Comparison of ENCODE assay signal across 19 cellular contexts in the genomic region with DNA sequence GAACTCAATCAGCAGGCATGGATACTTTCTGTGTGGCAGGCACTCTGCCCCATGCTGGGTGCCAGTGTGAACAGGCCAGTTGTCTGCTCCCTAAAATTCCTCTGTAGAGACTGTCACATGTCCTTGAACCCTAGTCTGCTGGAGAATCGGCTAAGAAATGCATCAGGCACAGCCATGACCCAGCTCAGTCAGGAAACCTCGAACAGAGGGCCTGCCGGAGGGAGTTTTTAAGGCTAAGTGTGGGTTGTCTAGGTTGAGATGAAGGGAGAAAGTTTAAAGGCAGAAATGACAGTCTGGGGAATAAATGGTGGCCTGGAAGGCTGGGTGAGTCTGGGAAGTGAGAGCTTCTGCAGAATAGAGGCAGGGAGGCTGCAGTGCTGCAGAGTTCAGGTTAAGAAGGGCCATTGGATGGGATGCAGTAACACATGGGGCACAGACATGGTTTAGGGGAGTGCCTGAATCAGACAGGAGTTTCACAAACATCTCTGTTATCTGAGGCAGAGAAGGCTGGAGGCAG. TPM values are rescaled to one million over a fixed set of nuclear protein-coding genes. Genes with fewer than 3 reads are reported as not detected.
A peak's percentile ranks its signal among the peaks of the same experiment; 100 is the strongest.
DNase-seq lines count a peak whose midpoint lies in the region; ATAC-seq, FAIRE-seq and TF ChIP-seq lines count a peak whose summit lies in the region.
"Had no signal": no experiment of that assay in that cellular context is flagged by ENCODE, and none has a peak within 500 bp of the region (broad histone marks: within the 10 kb centered on the region; RNA-seq: fewer than 3 reads in every experiment).

No MANE protein-coding gene starts in this region.

- no peak for TF ChIP-seq POLR2A in GM12878 (IDR thresholded peaks at IDR 0.05; ENCODE audit: low read depth, low read length)

- H3K4me1 Mint-ChIP-seq in IgD-negative memory B cell = peaks cover 0 to 6% (median 1%) of the 10 kb centered on the region in 3 donors
- H3K4me1 Mint-ChIP-seq in type B pancreatic cell (ENCODE audit: unreplicated experiment) = no peaks in the 10 kb centered on the region
- H3K4me1 Mint-ChIP-seq in activated CD8-positive, alpha-beta memory T cell treated with anti-CD3 and anti-CD28 coated beads, Interleukin-2, amount 10 ng/mL, durations not matched to agents 7 days and 5 days = no peaks in the 10 kb centered on the region
- H3K4me1 Mint-ChIP-seq in stimulated activated effector memory CD8-positive, alpha-beta T cell treated with anti-CD3 and anti-CD28 coated beads, Interleukin-12 subunit alpha, Interleukin-12 subunit beta, amount 100 ng/mL, for 72 hours = no peaks in the 10 kb centered on the region

- TF ChIP-seq RAD21 in GM12878 (IDR thresholded peaks at IDR 0.05; ENCODE audit: insufficient read depth, low read depth, low read length) = no peak

- H3K27me3 Mint-ChIP-seq in IgD-negative memory B cell (no peaks in the 10 kb centered on the region), type B pancreatic cell (peaks cover 17% of the 10 kb centered on the region)
- H3K27me3 Mint-ChIP-seq in activated CD8-positive, alpha-beta memory T cell treated with anti-CD3 and anti-CD28 coated beads, Interleukin-2, amount 10 ng/mL, durations not matched to agents 7 days and 5 days = no peaks in the 10 kb centered on the region
- H3K27me3 Mint-ChIP-seq: CD4-positive, alpha-beta T cell had no signal

- peaks cover 1% of the 10 kb centered on the region for H3K36me3 Mint-ChIP-seq in IgD-negative memory B cell
- H3K36me3 Mint-ChIP-seq in type B pancreatic cell = no peaks in the 10 kb centered on the region
- no peaks in the 10 kb centered on the region for H3K36me3 Mint-ChIP-seq in activated CD8-positive, alpha-beta memory T cell treated with anti-CD3 and anti-CD28 coated beads, Interleukin-2, amount 10 ng/mL, durations not matched to agents 7 days and 5 days
- no peaks in the 10 kb centered on the region for H3K36me3 Mint-ChIP-seq in stimulated activated effector memory CD8-positive, alpha-beta T cell treated with anti-CD3 and anti-CD28 coated beads, Interleukin-12 subunit alpha, Interleukin-12 subunit beta, amount 100 ng/mL, for 72 hours

- no peak overlapping the region for H3K4me3 ChIP-seq in GM12878
- H3K4me3 ChIP-seq in neutrophil (ENCODE audit: low read depth in 1 of 2, low read length in 1 of 2) = no peak overlapping the region

- ATAC-seq in GM12878 = no peak
- no peak for ATAC-seq in activated CD8-positive, alpha-beta memory T cell treated with anti-CD3 and anti-CD28 coated beads, Interleukin-2, amount 10 ng/mL, durations not matched to agents 7 days and 5 days
- ATAC-seq in GM18502 (IDR thresholded peaks at IDR 0.05; ENCODE audit: poor library complexity, unreplicated experiment) = no peak
- no peak for ATAC-seq in stimulated activated effector memory CD8-positive, alpha-beta T cell treated with anti-CD3 and anti-CD28 coated beads, Interleukin-12 subunit alpha, Interleukin-12 subunit beta, amount 100 ng/mL, for 72 hours
- ATAC-seq: HCT116, HepG2 had no signal

- H3K4me1 ChIP-seq in GM12878 (ENCODE audit: control insufficient read depth, insufficient read depth, low read length) = no peaks in the 10 kb centered on the region
- H3K4me1 ChIP-seq in neutrophil (ENCODE audit: control insufficient read depth in 1 of 2, insufficient read depth in 1 of 2, low read depth in 1 of 2, low read length in 1 of 2) = peaks cover 22% of the 10 kb centered on the region in 2 experiments
- H3K4me1 ChIP-seq: Caco-2 had no signal

- BruUV-seq in GM12878 (replicated peaks; lab: Mats Ljungman, UMichigan) = no TSS peak

- no peaks in the 10 kb centered on the region for H3K9me3 Mint-ChIP-seq in IgD-negative memory B cell
- H3K9me3 Mint-ChIP-seq in type B pancreatic cell = no peaks in the 10 kb centered on the region
- no peaks in the 10 kb centered on the region for H3K9me3 Mint-ChIP-seq in activated CD8-positive, alpha-beta memory T cell treated with anti-CD3 and anti-CD28 coated beads, Interleukin-2, amount 10 ng/mL, durations not matched to agents 7 days and 5 days (ENCODE audit: low read depth)
- no peaks in the 10 kb centered on the region for H3K9me3 Mint-ChIP-seq in stimulated activated effector memory CD8-positive, alpha-beta T cell treated with anti-CD3 and anti-CD28 coated beads, Interleukin-12 subunit alpha, Interleukin-12 subunit beta, amount 100 ng/mL, for 72 hours
- H3K9me3 Mint-ChIP-seq: CD4-positive, alpha-beta T cell; HFFc6 had no signal

- POLR2A ChIA-PET in GM12878 (lab: Charles Lee) = no interaction called here

- H3K4me3 Mint-ChIP-seq in IgD-negative memory B cell = no peak overlapping the region
- H3K4me3 Mint-ChIP-seq in type B pancreatic cell = no peak overlapping the region
- no peak overlapping the region for H3K4me3 Mint-ChIP-seq in activated CD8-positive, alpha-beta memory T cell treated with anti-CD3 and anti-CD28 coated beads, Interleukin-2, amount 10 ng/mL, durations not matched to agents 7 days and 5 days
- no peak overlapping the region for H3K4me3 Mint-ChIP-seq in stimulated activated effector memory CD8-positive, alpha-beta T cell treated with anti-CD3 and anti-CD28 coated beads, Interleukin-12 subunit alpha, Interleukin-12 subunit beta, amount 100 ng/mL, for 72 hours
- H3K4me3 Mint-ChIP-seq: CD4-positive, alpha-beta T cell; HFFc6 had no signal

- SMC1A ChIA-PET in GM12878 (lab: Charles Lee; ENCODE audit: uncharacterized antibody, unreplicated experiment) = no interaction called here

- peak; percentile 52 for FAIRE-seq in GM12878 (lab: Jason Lieb, UNC)
- FAIRE-seq: D721Med, G401.6, HepG2 had no signal

- no peaks in the 10 kb centered on the region for H4K20me1 ChIP-seq in GM12878 (ENCODE audit: control insufficient read depth, insufficient read depth)

- in situ Hi-C loops in GM12878 (cut with MboI) = loop anchor here (25.0 kb wide), 1 partner anchor 782 kb away; no protein-coding TSS in a partner anchor

- RAD21 ChIA-PET in GM12878 (lab: Charles Lee; ENCODE audit: unreplicated experiment) = no interaction called here

- 75% methylated on average over 3 of the region's 3 CpGs for WGBS in GM12878 (ENCODE audit: insufficient coverage, insufficient replicate concordance, low lambda C conversion rate, missing lambda C conversion rate)

- H3K4me2 ChIP-seq in GM12878 (ENCODE audit: control insufficient read depth, insufficient read depth) = no peak overlapping the region

- no peaks in the 10 kb centered on the region for H3K79me2 ChIP-seq in GM12878 (ENCODE audit: control insufficient read depth, insufficient read depth, low read length)

- H3K9me3 ChIP-seq in GM12878 (replicated peaks; ENCODE audit: control insufficient read depth, insufficient read depth, low read length) (no peaks in the 10 kb centered on the region), neutrophil (no peaks in the 10 kb centered on the region)
- H3K9me3 ChIP-seq: Caco-2 had no signal

- H3K27ac Mint-ChIP-seq in IgD-negative memory B cell = peak overlapping the region in 2 of 3 donors; percentile 24 to 51
- no peak overlapping the region for H3K27ac Mint-ChIP-seq in type B pancreatic cell
- H3K27ac Mint-ChIP-seq in activated CD8-positive, alpha-beta memory T cell treated with anti-CD3 and anti-CD28 coated beads, Interleukin-2, amount 10 ng/mL, durations not matched to agents 7 days and 5 days = no peak overlapping the region
- no peak overlapping the region for H3K27ac Mint-ChIP-seq in stimulated activated effector memory CD8-positive, alpha-beta T cell treated with anti-CD3 and anti-CD28 coated beads, Interleukin-12 subunit alpha, Interleukin-12 subunit beta, amount 100 ng/mL, for 72 hours
- H3K27ac Mint-ChIP-seq: CD4-positive, alpha-beta T cell; HFFc6 had no signal

- intact Hi-C loops in GM12878 (cut with micrococcal nuclease; ENCODE audit: unreplicated experiment) = no loop called here

- H2AFZ ChIP-seq in GM12878 (ENCODE audit: control insufficient read depth, low read depth, low read length) = no peak overlapping the region

- no peak overlapping the region for H3K27ac ChIP-seq in GM12878 (ENCODE audit: control insufficient read depth, insufficient read depth)
- H3K27ac ChIP-seq in neutrophil = peak overlapping the region; percentile 41
- H3K27ac ChIP-seq: C4-2B had no signal

- CTCF ChIA-PET in GM12878 (lab: Yijun Ruan, JAX) = interaction anchor here (0.9 to 1.0 kb wide), 2 partner anchors 72 to 73 kb away, joined by 3 read pairs; no protein-coding TSS in a partner anchor
- CTCF ChIA-PET in activated CD8-positive, alpha-beta memory T cell treated with anti-CD3 and anti-CD28 coated beads, Interleukin-2, amount 10 ng/mL, durations not matched to agents 7 days and 5 days (lab: Charles Lee) = no interaction called here

- H3K27me3 ChIP-seq in GM12878 (replicated peaks in 1 of 2; ENCODE audit: control insufficient read depth in 2 of 2, insufficient read depth in 2 of 2, low read length in 1 of 2) (no peaks in the 10 kb centered on the region), neutrophil (no peaks in the 10 kb centered on the region)

- H3K36me3 ChIP-seq in GM12878 (ENCODE audit: control insufficient read depth in 2 of 2, insufficient read depth in 2 of 2, low read length in 1 of 2) = peaks cover 32 to 56% of the 10 kb centered on the region in 2 experiments
- peaks cover 89% of the 10 kb centered on the region for H3K36me3 ChIP-seq in neutrophil

- no peak for TF ChIP-seq CTCF in GM12878 (IDR thresholded peaks at IDR 0.05 in 2 of 3, conservative IDR thresholded peaks at IDR 0.05 in 1 of 3; ENCODE audit: control insufficient read depth in 2 of 3, extremely low read depth in 1 of 3, insufficient read depth in 1 of 3, low read depth in 3 of 3, low read length in 3 of 3)
- TF ChIP-seq CTCF in neutrophil (IDR thresholded peaks at IDR 0.05) = no peak
- no peak for TF ChIP-seq CTCF in type B pancreatic cell (conservative IDR thresholded peaks at IDR 0.05)

- TF ChIP-seq EP300 in GM12878 (IDR thresholded peaks at IDR 0.05; ENCODE audit: borderline replicate concordance in 1 of 2, control insufficient read depth in 1 of 2, low read depth in 2 of 2, low read length in 2 of 2) = no peak

- DNase-seq in GM12878 (ENCODE audit: low read depth, low spot score) = no peak
- peak; percentile 18 for DNase-seq in type B pancreatic cell (ENCODE audit: extremely low spot score, unreplicated experiment)
- no peak for DNase-seq in activated CD8-positive, alpha-beta memory T cell treated with anti-CD3 and anti-CD28 coated beads, Interleukin-2, amount 10 ng/mL, durations not matched to agents 7 days and 5 days
- DNase-seq in stimulated activated effector memory CD8-positive, alpha-beta T cell treated with anti-CD3 and anti-CD28 coated beads, Interleukin-12 subunit alpha, Interleukin-12 subunit beta, amount 100 ng/mL, for 72 hours (ENCODE audit: low spot score in 2 of 2) = no peak
- DNase-seq: Caco-2; CD4-positive, alpha-beta T cell; GOT3; H7; HFFc6 had no signal

- H3K9ac ChIP-seq in GM12878 (ENCODE audit: control insufficient read depth, insufficient read depth, low read length) = no peak overlapping the region

RNA-seq across cellular contexts. Expression of gene WDFY4, which starts 45.3 kb away (rescaled TPM):
- 78.7 TPM for polyA plus RNA-seq in IgD-negative memory B cell
- total RNA-seq in GM12878 (2013; cell fraction: nucleolus; rRNA removed) = 484 and 561 TPM in 2 replicates
- 81.2 and 82.2 TPM in 2 replicates for total RNA-seq in GM12878 (2014; rRNA removed)
- total RNA-seq in GM12878 (2014; rRNA removed; fragmentation: Illumina TruSeq; extraction: Trizol) = 36.3 and 38.1 TPM in 2 replicates
- 132 and 136 TPM in 2 replicates for total RNA-seq in GM12878 (2021)
- 16.4 TPM for polyA plus RNA-seq in GM12878 (2011; ENCODE audit: low read depth)
- 24.4 and 58.0 TPM in 2 replicates for polyA plus RNA-seq in GM12878 (2011; rRNA removed)
- 46.0 and 51.0 TPM in 2 replicates for polyA plus RNA-seq in GM12878 (2011; cell fraction: cytosol; rRNA removed)
- polyA plus RNA-seq in GM12878 (2011; cell fraction: nucleus; rRNA removed) = 214 and 216 TPM in 2 replicates
- polyA plus RNA-seq in GM12878 (2012) = 26.0 and 43.0 TPM in 2 replicates
- 34.4 and 49.4 TPM in 2 replicates for polyA plus RNA-seq in GM12878 (2014; fragmentation: Illumina TruSeq; extraction: Trizol)
- 10 to 100 TPM; 13.5 to 13.9 TPM for polyA plus RNA-seq in GM12878 (2014; fragmentation: Nextera tagmentation; extraction: Ambion mirVana)
- polyA plus RNA-seq in GM12878 (2014; rRNA removed) = 70.3 and 78.5 TPM in 2 replicates
- polyA plus RNA-seq in GM12878 (2016; fragmentation: Nextera tagmentation; extraction: Ambion mirVana) = 10 to 100 TPM; 31.7 to 45.2 TPM
- polyA minus RNA-seq in GM12878 (2011; rRNA and poly(A)+ RNA removed) = 149 and 180 TPM in 2 replicates
- 57.9 and 65.2 TPM in 2 replicates for polyA minus RNA-seq in GM12878 (2011; cell fraction: cytosol; rRNA and poly(A)+ RNA removed)
- polyA minus RNA-seq in GM12878 (2011; cell fraction: nucleus; rRNA and poly(A)+ RNA removed) = 153 and 224 TPM in 2 replicates
- 0.05 TPM in 1 of 2 replicates, not detected in the other for total RNA-seq in type B pancreatic cell (ENCODE audit: low replicate concordance)
- under 1 TPM in 1 of 2 experiments, not detected in 1; 0.06 TPM for total RNA-seq in activated CD8-positive, alpha-beta memory T cell treated with anti-CD3 and anti-CD28 coated beads, Interleukin-2, amount 10 ng/mL, durations not matched to agents 7 days and 5 days
- total RNA-seq: A172, Caco-2, H7, HepG2, HFFc6 had no signal
- polyA plus RNA-seq: BJ, HepG2 had no signal

Comparison
In these comparisons a context has a peak if more than half of its experiments do, and no peak if none do; other contexts are left out.
1. H3K27ac Mint-ChIP-seq: peak in IgD-negative memory B cell (2 of 3); none in type B pancreatic cell (single experiment), activated CD8-positive, alpha-beta memory T cell treated with anti-CD3 and anti-CD28 coated beads, Interleukin-2, amount 10 ng/mL, durations not matched to agents 7 days and 5 days (single experiment) and stimulated activated effector memory CD8-positive, alpha-beta T cell treated with anti-CD3 and anti-CD28 coated beads, Interleukin-12 subunit alpha, Interleukin-12 subunit beta, amount 100 ng/mL, for 72 hours (single experiment).
2. RNA of gene WDFY4, which starts 45.3 kb away (total RNA-seq): 36.3 to 561 TPM in GM12878; 0.06 TPM in activated CD8-positive, alpha-beta memory T cell treated with anti-CD3 and anti-CD28 coated beads, Interleukin-2, amount 10 ng/mL, durations not matched to agents 7 days and 5 days and 0.05 TPM in type B pancreatic cell; every median in the first group is over 10 times any median in the second.